ENCODE assay signal across 33 cellular contexts in the genomic region with DNA sequence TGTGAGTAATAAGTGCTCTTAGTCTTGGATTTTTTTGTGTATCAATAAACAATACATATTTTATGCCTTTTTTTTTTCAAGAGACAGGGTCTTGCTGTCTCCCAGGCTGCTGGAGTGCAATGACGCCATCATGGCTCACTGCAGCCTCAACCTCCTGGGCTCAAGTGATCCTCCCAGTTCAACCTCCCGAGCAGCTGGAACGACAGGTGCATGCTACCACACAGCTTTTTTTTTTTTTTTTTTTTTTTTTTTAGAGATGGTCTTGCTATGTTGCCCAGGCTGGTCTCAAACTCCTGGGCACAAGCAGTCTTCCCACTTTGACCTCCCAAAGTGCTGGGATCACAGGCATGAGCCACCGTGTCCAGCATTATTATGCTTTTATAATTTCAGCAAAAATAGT. TPM values are rescaled to one million over a fixed set of nuclear protein-coding genes. Genes with fewer than 3 reads are reported as not detected.
"Had no signal": no experiment of that assay in that cellular context is flagged by ENCODE, and none has a peak within 500 bp of the region (broad histone marks: within the 10 kb centered on the region; RNA-seq: fewer than 3 reads in every experiment).

No MANE protein-coding gene starts in this region.

- H3K4me1 ChIP-seq: neural progenitor cell had no signal

- DNase-seq: dermis blood vessel endothelial cell; effector memory CD4-positive, alpha-beta T cell; esophagus squamous epithelium; foreskin melanocyte; glutamatergic neuron; heart right ventricle; hippocampal formation; left cardiac atrium; left lung; mesenchymal stem cell; mucosa of descending colon; naive thymus-derived CD4-positive, alpha-beta T cell; stimulated activated CD4-positive, alpha-beta T cell treated with anti-CD3 and anti-CD28 coated beads, Interleukin-12 subunit alpha, Interleukin-12 subunit beta, amount 100 ng/mL, for 4 hours; stimulated activated CD4-positive, alpha-beta T cell treated with anti-CD3 and anti-CD28 coated beads, Interleukin-1b, Interleukin-23, amount 100 ng/mL, for 48 hours; stimulated activated CD4-positive, alpha-beta T cell treated with anti-CD3 and anti-CD28 coated beads, Interleukin-4, amount 100 ng/mL, for 1 hour; stimulated activated CD8-positive, alpha-beta memory T cell treated with anti-CD3 and anti-CD28 coated beads, Interleukin-4, amount 100 ng/mL, for 48 hours; stimulated activated naive CD4-positive, alpha-beta T cell treated with Interleukin-2 at 50 U/mL for 16 hours; stomach; tibial artery had no signal

- H3K9me3 Mint-ChIP-seq: mesothelial cell of epicardium; naive thymus-derived CD4-positive, alpha-beta T cell; nephron; neural progenitor cell; type B pancreatic cell had no signal

- H3K36me3 ChIP-seq: esophagus squamous epithelium, neural progenitor cell, tibial artery had no signal

- H3K27ac ChIP-seq: coronary artery, esophagus squamous epithelium, heart right ventricle, neural progenitor cell, parathyroid adenoma, tibial artery had no signal

- H3K27ac Mint-ChIP-seq: mesothelial cell of epicardium; naive thymus-derived CD4-positive, alpha-beta T cell; neural progenitor cell; progenitor cell of endocrine pancreas; type B pancreatic cell had no signal

- H3K4me3 ChIP-seq: coronary artery, esophagus squamous epithelium, heart right ventricle, left lung, mucosa of descending colon, neural progenitor cell, smooth muscle cell, stomach, tibial artery had no signal

- H3K27me3 ChIP-seq: esophagus squamous epithelium, heart right ventricle, left lung, neural progenitor cell, stomach, tibial artery had no signal

- H3K4me3 Mint-ChIP-seq: mesothelial cell of epicardium; naive thymus-derived CD4-positive, alpha-beta T cell; nephron; neural progenitor cell; type B pancreatic cell had no signal

- H3K9me3 ChIP-seq: esophagus squamous epithelium, heart right ventricle, left lung, mucosa of descending colon, stomach, tibial artery had no signal

- H3K27me3 Mint-ChIP-seq: naive thymus-derived CD4-positive, alpha-beta T cell; progenitor cell of endocrine pancreas; type B pancreatic cell had no signal

RNA-seq across cellular contexts. Expression of gene CHAD, which starts 29.7 kb away (rescaled TPM):
- total RNA-seq: dermis blood vessel endothelial cell; endothelial cell of umbilical vein; epithelial cell of proximal tubule; kidney epithelial cell; mesothelial cell of epicardium; naive thymus-derived CD4-positive, alpha-beta T cell; osteoblast; progenitor cell of endocrine pancreas; sciatic nerve; smooth muscle cell; subcutaneous adipose tissue had no signal
